ENCODE assay signal across 8 cellular contexts in the genomic region with DNA sequence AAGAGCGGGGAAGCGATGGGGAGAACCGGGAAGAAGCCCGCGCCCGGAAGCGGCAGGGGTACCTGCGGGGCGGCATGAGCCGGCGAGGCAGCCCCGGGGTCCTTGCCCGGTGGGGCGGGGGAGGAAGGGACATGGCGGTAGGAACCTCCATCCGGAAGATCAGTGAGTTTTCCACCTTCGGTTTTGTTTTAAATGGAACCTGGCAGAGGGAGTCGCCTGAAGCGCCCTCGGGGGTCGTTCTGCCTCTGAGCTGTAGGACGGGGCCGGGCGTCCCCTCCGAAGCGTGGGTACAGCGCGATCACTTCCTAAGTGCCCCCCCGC. TPM values are rescaled to one million over a fixed set of nuclear protein-coding genes. Genes with fewer than 3 reads are reported as not detected.
DNase-seq lines count a peak whose midpoint lies in the region; ATAC-seq, FAIRE-seq and TF ChIP-seq lines count a peak whose summit lies in the region.

No MANE protein-coding gene starts in this region.

- intact Hi-C loops in left ventricle myocardium inferior (cut with micrococcal nuclease) = no loop called here

- H3K4me1 ChIP-seq in left ventricle myocardium inferior = peaks cover 86% of the 10 kb centered on the region
- H3K4me1 ChIP-seq in small intestine (ENCODE audit: control insufficient read depth in 2 of 2, insufficient read depth in 1 of 2, low read depth in 1 of 2, low read length in 1 of 2) = peaks cover 0 to 12% of the 10 kb centered on the region in 2 donors

- H3K36me3 ChIP-seq in left ventricle myocardium inferior = peaks cover 4% of the 10 kb centered on the region
- H3K36me3 ChIP-seq in small intestine (ENCODE audit: control insufficient read depth in 2 of 2, insufficient read depth in 2 of 2, low read length in 2 of 2) = no peaks in the 10 kb centered on the region

- H3K4me3 ChIP-seq in left ventricle myocardium inferior = peak overlapping the region; percentile 86
- H3K4me3 ChIP-seq in small intestine (ENCODE audit: low read depth in 1 of 2, low read length in 2 of 2) = peak overlapping the region; percentile 71 to 96

- TF ChIP-seq CTCF in VCaP (conservative IDR thresholded peaks at IDR 0.05) (no peak), left ventricle myocardium inferior (IDR thresholded peaks at IDR 0.05; ENCODE audit: borderline replicate concordance) (no peak)

- DNase-seq in NCI-H146 (lab: John Stamatoyannopoulos, UW) (peak; percentile 71), NCI-H146 treated with DMSO at 0.1 percent for 48 hours (lab: John Stamatoyannopoulos, UW; ENCODE audit: unreplicated experiment) (no peak), left ventricle myocardium inferior (no peak), small intestine (no peak), SHP77 (lab: John Stamatoyannopoulos, UW) (no peak), H4 (ENCODE audit: low spot score) (no peak)

- H3K27ac ChIP-seq in VCaP = peak overlapping the region; percentile 86
- H3K27ac ChIP-seq in left ventricle myocardium inferior (replicated peaks) = peak overlapping the region; percentile 92
- H3K27ac ChIP-seq in small intestine (ENCODE audit: low read depth in 1 of 2, low read length in 1 of 2) = peak overlapping the region; percentile 12 to 86

- no peaks in the 10 kb centered on the region for H3K9me3 ChIP-seq in left ventricle myocardium inferior (replicated peaks)
- no peaks in the 10 kb centered on the region for H3K9me3 ChIP-seq in small intestine (ENCODE audit: control insufficient read depth, low read depth)

- WGBS in small intestine, 3 donors = 0 to 1% (median 1%) methylated on average over 23 to 29 of the region's 29 CpGs

- ATAC-seq in HG02678 (IDR thresholded peaks at IDR 0.05; ENCODE audit: unreplicated experiment) = peak; percentile 5

- H3K27me3 ChIP-seq in left ventricle myocardium inferior (ENCODE audit: low read depth) (no peaks in the 10 kb centered on the region), small intestine (ENCODE audit: control insufficient read depth in 2 of 2, insufficient read depth in 2 of 2, low read length in 2 of 2) (no peaks in the 10 kb centered on the region)

- FAIRE-seq in small intestine (lab: Jason Lieb, UNC) = no peak

RNA-seq across cellular contexts. Expression of a gene that starts 0.5 kb away (rescaled TPM):
- 206 TPM for total RNA-seq in left ventricle myocardium inferior
- polyA plus RNA-seq in small intestine = 100 to 1,000 TPM in 1 of 3 donors, 10 to 100 TPM in 2; 57.1 to 154 (median 90.8) TPM
- total RNA-seq in H4 (2014; rRNA removed; shearing (Covaris generic)) = 98.8 and 119 TPM in 2 replicates
